ENCODE assay signal across 19 cellular contexts in genomic region chr21:45834821-45835293, GRCh38.
A peak's percentile ranks its signal among the peaks of the same experiment; 100 is the strongest.
DNase-seq lines count a peak whose midpoint lies in the region; ATAC-seq and TF ChIP-seq lines count a peak whose summit lies in the region.
"Had no signal": no experiment of that assay in that cellular context is flagged by ENCODE, and none has a peak within 500 bp of the region (broad histone marks: within the 10 kb centered on the region; RNA-seq: fewer than 3 reads in every experiment).

No MANE protein-coding gene starts in this region.

- H3K4me1 ChIP-seq in BLaER1 (peaks cover 52% of the 10 kb centered on the region), gastroesophageal sphincter (peaks cover 0 to 13% (median 0%) of the 10 kb centered on the region in 3 donors), thyroid gland (no peaks in the 10 kb centered on the region)
- H3K4me1 ChIP-seq: A549 had no signal

- H3K9ac ChIP-seq in BLaER1, result 0 out of 2 replicates have a peak overlapping the region, but pooled peaks have one; percentile 3

- WGBS in gastroesophageal sphincter (ENCODE audit: low coverage in 1 of 2), 2 donors, result 80% methylated on average over 6 of the region's 24 CpGs; no CpG with 5 or more reads in 1 of the 2 donors
- WGBS in thyroid gland, 2 donors, result 90 to 96% methylated on average over 6 to 22 of the region's 24 CpGs

- TF ChIP-seq POLR2A in gastroesophageal sphincter (IDR thresholded peaks at IDR 0.05) (no peak), thyroid gland (IDR thresholded peaks at IDR 0.05) (no peak)

- H3K9me3 ChIP-seq in BLaER1 (peaks cover 25% of the 10 kb centered on the region), gastroesophageal sphincter (no peaks in the 10 kb centered on the region), thyroid gland (no peaks in the 10 kb centered on the region)
- H3K9me3 ChIP-seq: A549, HAP-1, Peyer's patch had no signal

- intact Hi-C loops in thyroid gland (cut with DNase I), result no loop called here

- H3K27ac ChIP-seq in BLaER1, result 0 out of 2 replicates have a peak overlapping the region, but pooled peaks have one; percentile 9
- H3K27ac ChIP-seq in gastroesophageal sphincter, result no peak overlapping the region
- H3K27ac ChIP-seq in thyroid gland, result no peak overlapping the region
- H3K27ac ChIP-seq: A549, Peyer's patch had no signal

- ATAC-seq in gastroesophageal sphincter, result peak; percentile 37
- ATAC-seq in HG03139 (IDR thresholded peaks at IDR 0.05; ENCODE audit: unreplicated experiment), result no peak
- ATAC-seq: SK-N-SH treated with all-trans-retinoic acid at 6 μM for 48 hours had no signal

- H3K4me2 ChIP-seq in BLaER1, result peak overlapping the region; percentile 55
- H3K4me2 ChIP-seq: A549 had no signal

- TF ChIP-seq EP300 in gastroesophageal sphincter (IDR thresholded peaks at IDR 0.05), result no peak

- H3K4me3 ChIP-seq in BLaER1, result no peak overlapping the region
- no peak overlapping the region for H3K4me3 ChIP-seq in H7 (ENCODE audit: insufficient read depth, low read depth, low read length)
- H3K4me3 ChIP-seq in gastroesophageal sphincter, result no peak overlapping the region
- no peak overlapping the region for H3K4me3 ChIP-seq in thyroid gland (replicated peaks in 1 of 3)
- H3K4me3 ChIP-seq: A549, HAP-1, Peyer's patch had no signal

- H4K20me1 ChIP-seq in BLaER1, result peaks cover 41% of the 10 kb centered on the region

- peak; percentile 89 for DNase-seq in H7
- peak; percentile 21 for DNase-seq in stimulated activated CD8-positive, alpha-beta memory T cell treated with anti-CD3 and anti-CD28 coated beads, Interleukin-4, amount 100 ng/mL, for 48 hours
- no peak for DNase-seq in thyroid gland
- DNase-seq in hepatic stellate cell (ENCODE audit: low spot score), result no peak
- DNase-seq: CD4-positive, CD25-positive, alpha-beta regulatory T cell; EL; GF-D8; NCI-H1105; NCI-H2081; NCI-H2171; NCI-H345; NCI-H524 had no signal

- TF ChIP-seq CTCF in gastroesophageal sphincter (IDR thresholded peaks at IDR 0.05) (no peak), thyroid gland (IDR thresholded peaks at IDR 0.05) (no peak)

- peaks cover 56% of the 10 kb centered on the region for H3K36me3 ChIP-seq in BLaER1
- no peaks in the 10 kb centered on the region for H3K36me3 ChIP-seq in H7 (replicated peaks; ENCODE audit: control insufficient read depth, insufficient read depth, low read length)
- no peaks in the 10 kb centered on the region for H3K36me3 ChIP-seq in gastroesophageal sphincter
- no peaks in the 10 kb centered on the region for H3K36me3 ChIP-seq in thyroid gland
- H3K36me3 ChIP-seq: HAP-1, Peyer's patch had no signal

- H3K27me3 ChIP-seq in BLaER1 (no peaks in the 10 kb centered on the region), H7 (ENCODE audit: control insufficient read depth, insufficient read depth, low read length) (no peaks in the 10 kb centered on the region), gastroesophageal sphincter (no peaks in the 10 kb centered on the region), thyroid gland (no peaks in the 10 kb centered on the region)
- H3K27me3 ChIP-seq: Peyer's patch had no signal

Comparison
In these comparisons a context has a peak if more than half of its experiments do, and no peak if none do; other contexts are left out.
1. DNase-seq: peak in H7 (single experiment) and stimulated activated CD8-positive, alpha-beta memory T cell treated with anti-CD3 and anti-CD28 coated beads, Interleukin-4, amount 100 ng/mL, for 48 hours (single experiment); none in thyroid gland (0 of 2) and hepatic stellate cell (single experiment).